Comparison of ENCODE assay signal across 8 cellular contexts in the genomic region with DNA sequence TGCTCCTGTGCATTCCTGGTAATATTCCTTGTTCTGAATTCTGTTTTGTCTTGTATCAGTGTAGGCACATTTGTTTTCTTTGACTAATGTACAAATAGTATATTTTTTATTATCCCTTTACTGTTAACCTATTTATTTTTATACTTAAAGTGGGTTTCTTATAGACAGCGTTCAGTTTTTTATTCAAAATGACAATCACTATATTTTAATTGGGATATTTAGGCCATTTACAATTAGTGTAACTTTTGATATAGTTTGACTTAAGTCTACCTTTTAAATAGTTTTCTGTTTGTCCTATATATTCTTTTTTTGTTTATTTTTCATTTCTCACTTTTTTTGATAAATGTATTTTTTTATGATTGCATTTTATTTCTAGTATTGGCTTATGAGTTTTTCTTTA.
"Had no signal": no experiment of that assay in that cellular context is flagged by ENCODE, and none has a peak within 500 bp of the region (broad histone marks: within the 10 kb centered on the region; RNA-seq: fewer than 3 reads in every experiment).

No MANE protein-coding gene starts in this region.

- ATAC-seq: GM23338, HepG2 had no signal

- H3K27ac ChIP-seq: HL-60 had no signal

- DNase-seq: H9, HCEC 1CT, KG1 had no signal

- H3K4me3 ChIP-seq: GM23338 had no signal

- FAIRE-seq: H1, H54, HepG2 had no signal
